In the genomic region with DNA sequence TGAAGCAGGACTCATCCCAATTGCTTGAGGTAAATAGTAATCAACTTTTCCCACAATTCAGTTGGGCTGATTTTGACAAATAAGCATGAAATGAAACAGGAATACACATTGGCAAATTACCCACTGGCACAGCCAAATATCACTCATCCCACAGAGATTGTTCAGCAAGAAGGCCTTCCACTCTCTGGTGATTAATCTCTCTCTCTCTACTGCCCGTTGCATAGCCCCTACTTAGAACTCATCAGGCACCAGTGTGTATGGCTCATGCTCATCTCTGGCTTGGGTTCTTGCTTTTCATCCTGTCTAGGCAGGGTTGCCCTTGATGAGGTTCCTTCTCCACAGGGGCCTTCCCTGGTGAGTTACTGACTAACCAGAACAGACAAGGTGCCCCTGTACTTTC, we compare ENCODE assay signal across 8 cellular contexts. TPM values are rescaled to one million over a fixed set of nuclear protein-coding genes. Genes with fewer than 3 reads are reported as not detected.
DNase-seq lines count a peak whose midpoint lies in the region; ATAC-seq, FAIRE-seq and TF ChIP-seq lines count a peak whose summit lies in the region.

No MANE protein-coding gene starts in this region.

- peak overlapping the region; percentile 97 for H3K9ac ChIP-seq in adipocyte (ENCODE audit: low read length)
- H3K9ac ChIP-seq in HepG2 (ENCODE audit: insufficient read depth, low read depth, low read length): peak overlapping the region; percentile 97

- CTCF ChIA-PET in HepG2 (lab: Yijun Ruan, JAX; ENCODE audit: low intra/inter-chr PET ratio, low total read pairs): no interaction called here

- H3K4me1 Mint-ChIP-seq in activated T-cell treated with anti-CD3 and anti-CD28 coated beads, Interleukin-2, amount 50 U/mL, for 24 hours (ENCODE audit: low read depth): peaks cover 32% of the 10 kb centered on the region

- TF ChIP-seq EP300 in HepG2 (IDR thresholded peaks at IDR 0.05; ENCODE audit: low read depth in 2 of 2, low read length in 2 of 2) (no peak), HepG2 (CRISPR knock-in tag; IDR thresholded peaks at IDR 0.05; ENCODE audit: borderline replicate concordance) (no peak), tibial nerve (IDR thresholded peaks at IDR 0.05) (no peak)

- POLR2A ChIA-PET in HepG2 (lab: Yijun Ruan, JAX): interaction anchor here (1.4 to 3.0 kb wide), 8 partner anchors 15 to 213 kb away, joined by 3 to 37 read pairs (median 14); partner anchors contain the start of genes MARCKSL1 and TXLNA

- H3K36me3 ChIP-seq in adipocyte (ENCODE audit: control insufficient read depth, insufficient read depth, low read length, severe bottlenecking): peaks cover 29% of the 10 kb centered on the region
- peaks cover 13 to 24% of the 10 kb centered on the region in 2 experiments; a peak in 4 of 5 replicates for H3K36me3 ChIP-seq in HepG2 (replicated peaks in 1 of 2; ENCODE audit: control insufficient read depth in 1 of 2, insufficient read depth in 2 of 2, low read length in 2 of 2)
- peaks cover 0 to 43% (median 0%) of the 10 kb centered on the region in 3 donors for H3K36me3 ChIP-seq in tibial nerve

- H4K20me1 ChIP-seq in HepG2 (ENCODE audit: insufficient read depth, low read length): no peaks in the 10 kb centered on the region

- H3K36me3 Mint-ChIP-seq in activated T-cell treated with anti-CD3 and anti-CD28 coated beads, Interleukin-2, amount 50 U/mL, for 24 hours (ENCODE audit: low read depth): peaks cover 18% of the 10 kb centered on the region

- H3K27ac Mint-ChIP-seq in activated T-cell treated with anti-CD3 and anti-CD28 coated beads, Interleukin-2, amount 50 U/mL, for 24 hours: peak overlapping the region; percentile 99

- TF ChIP-seq POLR2A in HepG2 (IDR thresholded peaks at IDR 0.05; ENCODE audit: insufficient read depth in 1 of 2, low read depth in 2 of 2, low read length in 2 of 2) (no peak), tibial nerve (IDR thresholded peaks at IDR 0.05) (no peak)

- H3K4me3 ChIP-seq in adipocyte (ENCODE audit: low read length) (peak overlapping the region; percentile 99), HepG2 (replicated peaks in 1 of 3; ENCODE audit: insufficient read depth in 1 of 3, low read depth in 2 of 3, low read length in 3 of 3) (peak overlapping the region; percentile 77 to 99 (median 91)), tibial nerve (peak overlapping the region; percentile 54 to 98 (median 80))

- no peak for TF ChIP-seq CTCF in HepG2 (CRISPR knock-in tag; IDR thresholded peaks at IDR 0.05)
- no peak for TF ChIP-seq CTCF in tibial nerve (IDR thresholded peaks at IDR 0.05)

- in situ Hi-C loops in HepG2 (cut with HindIII; ENCODE audit: extremely low pct_ligation_motif_present, low pct_unique_long_range_greater_than_20kb): no loop called here

- intact Hi-C loops in HepG2 (cut with micrococcal nuclease; ENCODE audit: unreplicated experiment): loop anchor here (10.0 kb wide), 1 partner anchor 58 kb away; the partner anchor contains the start of gene MARCKSL1

- FAIRE-seq in HepG2 (lab: Jason Lieb, UNC): peak; percentile 49

- H3K4me2 ChIP-seq in HepG2 (ENCODE audit: low read depth, low read length): peak overlapping the region; percentile 80

- BruUV-seq in HepG2 (replicated peaks; lab: Mats Ljungman, UMichigan): no TSS peak

- H3K27ac ChIP-seq in HepG2 (ENCODE audit: extremely low read length, insufficient read depth, low read length) (peak overlapping the region; percentile 96), tibial nerve (peak overlapping the region; percentile 95 to 98 (median 97))

- peaks cover 44% of the 10 kb centered on the region for H3K79me2 ChIP-seq in HepG2 (ENCODE audit: insufficient read depth, low read length)

- H3K9me3 ChIP-seq in adipocyte (ENCODE audit: control insufficient read depth, low read length): no peaks in the 10 kb centered on the region
- no peaks in the 10 kb centered on the region for H3K9me3 ChIP-seq in HepG2 (ENCODE audit: low read length)
- H3K9me3 ChIP-seq in tibial nerve: no peaks in the 10 kb centered on the region

- no peaks in the 10 kb centered on the region for H3K27me3 ChIP-seq in adipocyte (replicated peaks; ENCODE audit: control insufficient read depth, insufficient read depth, low read length)
- no peaks in the 10 kb centered on the region; a peak in 1 of 5 replicates for H3K27me3 ChIP-seq in HepG2 (ENCODE audit: control insufficient read depth in 1 of 2, insufficient read depth in 2 of 2, low read length in 2 of 2)
- H3K27me3 ChIP-seq in tibial nerve: no peaks in the 10 kb centered on the region

- no peak for ATAC-seq in HepG2
- no peak for ATAC-seq in HG03442 (IDR thresholded peaks at IDR 0.05; ENCODE audit: unreplicated experiment)
- ATAC-seq in GM18907 (IDR thresholded peaks at IDR 0.05; ENCODE audit: unreplicated experiment): no peak

- no peaks in the 10 kb centered on the region for H3K27me3 Mint-ChIP-seq in activated T-cell treated with anti-CD3 and anti-CD28 coated beads, Interleukin-2, amount 50 U/mL, for 24 hours

- no peak for DNase-seq in activated T-cell treated with anti-CD3 and anti-CD28 coated beads, Interleukin-2, amount 50 U/mL, for 24 hours
- DNase-seq in activated T-cell treated with anti-CD3 and anti-CD28 coated beads, Interleukin-2, amount 50 U/mL, for 48 hours: no peak
- DNase-seq in adipocyte (ENCODE audit: low read depth): peak; percentile 15
- peak; percentile 13 for DNase-seq in HepG2 (ENCODE audit: low spot score)
- no peak for DNase-seq in tibial nerve (ENCODE audit: low spot score in 2 of 2)
- DNase-seq in NCI-H2171 (lab: John Stamatoyannopoulos, UW): no peak

- no peak for TF ChIP-seq RAD21 in HepG2 (CRISPR knock-in tag; IDR thresholded peaks at IDR 0.05)

- no peak overlapping the region for H2AFZ ChIP-seq in HepG2 (ENCODE audit: low read length)

- 58% methylated on average over 1 of the region's 1 CpG for WGBS in HepG2 (ENCODE audit: low lambda C conversion rate)
- 29 to 50% methylated on average over 1 of the region's 1 CpG for WGBS in tibial nerve, 2 donors

- H3K4me1 ChIP-seq in adipocyte (ENCODE audit: control insufficient read depth, insufficient read depth, low read length): peaks cover 14% of the 10 kb centered on the region
- peaks cover 31% of the 10 kb centered on the region for H3K4me1 ChIP-seq in HepG2 (ENCODE audit: insufficient read depth, low read length)
- peaks cover 3 to 51% (median 17%) of the 10 kb centered on the region in 4 donors for H3K4me1 ChIP-seq in tibial nerve

- no peaks in the 10 kb centered on the region for H3K9me3 Mint-ChIP-seq in activated T-cell treated with anti-CD3 and anti-CD28 coated beads, Interleukin-2, amount 50 U/mL, for 24 hours

- peak overlapping the region; percentile 98 for H3K4me3 Mint-ChIP-seq in activated T-cell treated with anti-CD3 and anti-CD28 coated beads, Interleukin-2, amount 50 U/mL, for 24 hours

RNA-seq across cellular contexts. Expression of gene BSDC1, which starts 1.1 kb away (rescaled TPM):
- 33.2 and 40.3 TPM in 2 replicates for total RNA-seq in HepG2 (2016; rRNA removed; fragmentation: Illumina TruSeq; extraction: Trizol)
- total RNA-seq in HepG2 (2016; cell fraction: cytosol; rRNA removed; fragmentation: Illumina TruSeq; extraction: Trizol; ENCODE audit: low read depth): 10.7 and 10.9 TPM in 2 replicates
- total RNA-seq in HepG2 (2016; cell fraction: insoluble cytoplasmic fraction; rRNA removed; fragmentation: Illumina TruSeq; extraction: Trizol): 35.8 and 41.1 TPM in 2 replicates
- total RNA-seq in HepG2 (2016; cell fraction: membrane; rRNA removed; fragmentation: Illumina TruSeq; extraction: Trizol): 15.7 and 16.3 TPM in 2 replicates
- total RNA-seq in HepG2 (2016; cell fraction: nucleus; rRNA removed; fragmentation: Illumina TruSeq; extraction: Trizol): 35.4 and 45.5 TPM in 2 replicates
- polyA plus RNA-seq in HepG2 (2011; rRNA removed): 64.2 and 81.8 TPM in 2 replicates
- 39.7 and 41.1 TPM in 2 replicates for polyA plus RNA-seq in HepG2 (2011; cell fraction: cytosol; rRNA removed)
- 145 and 160 TPM in 2 replicates for polyA plus RNA-seq in HepG2 (2011; cell fraction: nucleus; rRNA removed)
- polyA plus RNA-seq in HepG2 (2012): 41.1 and 50.3 TPM in 2 replicates
- polyA plus RNA-seq in HepG2 (2016; cell fraction: cytosol; fragmentation: Illumina TruSeq; extraction: Trizol; ENCODE audit: low read depth): 2.1 and 2.8 TPM in 2 replicates
- polyA plus RNA-seq in HepG2 (2016; cell fraction: insoluble cytoplasmic fraction; fragmentation: Illumina TruSeq; extraction: Trizol; ENCODE audit: low read depth): 28.1 and 29.2 TPM in 2 replicates
- polyA plus RNA-seq in HepG2 (2016; cell fraction: membrane; fragmentation: Illumina TruSeq; extraction: Trizol; ENCODE audit: low read depth): 5.8 and 6.2 TPM in 2 replicates
- 54.5 and 62.2 TPM in 2 replicates for polyA plus RNA-seq in HepG2 (2016; cell fraction: nucleus; fragmentation: Illumina TruSeq; extraction: Trizol; ENCODE audit: insufficient read depth, low read depth)
- 42.3 and 46.5 TPM in 2 replicates for polyA minus RNA-seq in HepG2 (2011; rRNA and poly(A)+ RNA removed; ENCODE audit: low replicate concordance)
- polyA minus RNA-seq in HepG2 (2011; cell fraction: cytosol; rRNA and poly(A)+ RNA removed): 22.8 and 24.4 TPM in 2 replicates
- 68.5 and 83.3 TPM in 2 replicates for polyA minus RNA-seq in HepG2 (2011; cell fraction: nucleus; rRNA and poly(A)+ RNA removed)
- 10 to 100 TPM; 60.6 to 88.7 (median 83.8) TPM for total RNA-seq in tibial nerve

RNA-seq across cellular contexts. Expression of gene TSSK3, which starts 30.8 kb away (rescaled TPM):
- total RNA-seq in HepG2 (2016; rRNA removed; fragmentation: Illumina TruSeq; extraction: Trizol) (0.62 and 1.0 TPM in 2 replicates), tibial nerve (1 to 10 TPM in 3 of 4 donors, under 1 TPM in 1; 0.44 to 1.5 (median 1.2) TPM)
- not detected in 2 replicates for total RNA-seq in HepG2 (2016; cell fraction: cytosol; rRNA removed; fragmentation: Illumina TruSeq; extraction: Trizol; ENCODE audit: low read depth)
- 2.0 TPM in 1 of 2 replicates, not detected in the other for total RNA-seq in HepG2 (2016; cell fraction: insoluble cytoplasmic fraction; rRNA removed; fragmentation: Illumina TruSeq; extraction: Trizol)
- total RNA-seq in HepG2 (2016; cell fraction: membrane; rRNA removed; fragmentation: Illumina TruSeq; extraction: Trizol): 0.53 TPM in 1 of 2 replicates, not detected in the other
- total RNA-seq in HepG2 (2016; cell fraction: nucleus; rRNA removed; fragmentation: Illumina TruSeq; extraction: Trizol): 0.85 and 3.2 TPM in 2 replicates
- 1.1 and 2.0 TPM in 2 replicates for polyA plus RNA-seq in HepG2 (2011; rRNA removed)
- 0.31 and 0.35 TPM in 2 replicates for polyA plus RNA-seq in HepG2 (2011; cell fraction: cytosol; rRNA removed)
- polyA plus RNA-seq in HepG2 (2011; cell fraction: nucleus; rRNA removed): 5.2 and 6.5 TPM in 2 replicates
- polyA plus RNA-seq in HepG2 (2012): 5.4 and 6.5 TPM in 2 replicates
- polyA plus RNA-seq in HepG2 (2016; cell fraction: cytosol; fragmentation: Illumina TruSeq; extraction: Trizol; ENCODE audit: low read depth): not detected in 2 replicates
- 0.23 TPM in 1 of 2 replicates, not detected in the other for polyA plus RNA-seq in HepG2 (2016; cell fraction: insoluble cytoplasmic fraction; fragmentation: Illumina TruSeq; extraction: Trizol; ENCODE audit: low read depth)
- 0.43 TPM in 1 of 2 replicates, not detected in the other for polyA plus RNA-seq in HepG2 (2016; cell fraction: membrane; fragmentation: Illumina TruSeq; extraction: Trizol; ENCODE audit: low read depth)
- 3.9 TPM in 2 replicates for polyA plus RNA-seq in HepG2 (2016; cell fraction: nucleus; fragmentation: Illumina TruSeq; extraction: Trizol; ENCODE audit: insufficient read depth, low read depth)
- polyA minus RNA-seq in HepG2 (2011; rRNA and poly(A)+ RNA removed; ENCODE audit: low replicate concordance): 1.1 and 2.7 TPM in 2 replicates
- polyA minus RNA-seq in HepG2 (2011; cell fraction: cytosol; rRNA and poly(A)+ RNA removed): not detected in 2 replicates
- polyA minus RNA-seq in HepG2 (2011; cell fraction: nucleus; rRNA and poly(A)+ RNA removed): 2.3 and 3.6 TPM in 2 replicates

RNA-seq across cellular contexts. Expression of gene FAM229A, which starts 30.9 kb away (rescaled TPM):
- total RNA-seq in HepG2 (2016; rRNA removed; fragmentation: Illumina TruSeq; extraction: Trizol): 0.31 and 3.2 TPM in 2 replicates
- total RNA-seq in HepG2 (2016; cell fraction: cytosol; rRNA removed; fragmentation: Illumina TruSeq; extraction: Trizol; ENCODE audit: low read depth): 0.71 TPM in 1 of 2 replicates, not detected in the other
- 0.46 and 3.1 TPM in 2 replicates for total RNA-seq in HepG2 (2016; cell fraction: insoluble cytoplasmic fraction; rRNA removed; fragmentation: Illumina TruSeq; extraction: Trizol)
- total RNA-seq in HepG2 (2016; cell fraction: membrane; rRNA removed; fragmentation: Illumina TruSeq; extraction: Trizol): 0.12 and 0.65 TPM in 2 replicates
- total RNA-seq in HepG2 (2016; cell fraction: nucleus; rRNA removed; fragmentation: Illumina TruSeq; extraction: Trizol): 3.2 and 5.0 TPM in 2 replicates
- polyA plus RNA-seq in HepG2 (2011; rRNA removed): 17.6 and 21.8 TPM in 2 replicates
- 2.4 and 5.1 TPM in 2 replicates for polyA plus RNA-seq in HepG2 (2011; cell fraction: cytosol; rRNA removed)
- 142 and 179 TPM in 2 replicates for polyA plus RNA-seq in HepG2 (2011; cell fraction: nucleus; rRNA removed)
- polyA plus RNA-seq in HepG2 (2012): 7.7 and 16.0 TPM in 2 replicates
- polyA plus RNA-seq in HepG2 (2016; cell fraction: cytosol; fragmentation: Illumina TruSeq; extraction: Trizol; ENCODE audit: low read depth): 0.22 and 0.24 TPM in 2 replicates
- polyA plus RNA-seq in HepG2 (2016; cell fraction: insoluble cytoplasmic fraction; fragmentation: Illumina TruSeq; extraction: Trizol; ENCODE audit: low read depth): 0.81 and 0.98 TPM in 2 replicates
- 0.13 and 0.55 TPM in 2 replicates for polyA plus RNA-seq in HepG2 (2016; cell fraction: membrane; fragmentation: Illumina TruSeq; extraction: Trizol; ENCODE audit: low read depth)
- 26.3 and 28.4 TPM in 2 replicates for polyA plus RNA-seq in HepG2 (2016; cell fraction: nucleus; fragmentation: Illumina TruSeq; extraction: Trizol; ENCODE audit: insufficient read depth, low read depth)
- polyA minus RNA-seq in HepG2 (2011; rRNA and poly(A)+ RNA removed; ENCODE audit: low replicate concordance): 6.1 and 8.3 TPM in 2 replicates
- 1.3 and 1.8 TPM in 2 replicates for polyA minus RNA-seq in HepG2 (2011; cell fraction: cytosol; rRNA and poly(A)+ RNA removed)
- 16.6 and 17.9 TPM in 2 replicates for polyA minus RNA-seq in HepG2 (2011; cell fraction: nucleus; rRNA and poly(A)+ RNA removed)
- total RNA-seq in tibial nerve: 10 to 100 TPM in 3 of 4 donors, 1 to 10 TPM in 1; 9.4 to 23.5 (median 16.3) TPM

RNA-seq across cellular contexts. Expression of gene MARCKSL1, which starts 57.1 kb away (rescaled TPM):
- total RNA-seq in HepG2 (2016; rRNA removed; fragmentation: Illumina TruSeq; extraction: Trizol) (81.9 and 85.1 TPM in 2 replicates), tibial nerve (10 to 100 TPM; 42.4 to 61.2 (median 45.0) TPM)
- 39.3 and 48.2 TPM in 2 replicates for total RNA-seq in HepG2 (2016; cell fraction: cytosol; rRNA removed; fragmentation: Illumina TruSeq; extraction: Trizol; ENCODE audit: low read depth)
- 79.9 and 80.4 TPM in 2 replicates for total RNA-seq in HepG2 (2016; cell fraction: insoluble cytoplasmic fraction; rRNA removed; fragmentation: Illumina TruSeq; extraction: Trizol)
- total RNA-seq in HepG2 (2016; cell fraction: membrane; rRNA removed; fragmentation: Illumina TruSeq; extraction: Trizol): 99.4 and 121 TPM in 2 replicates
- total RNA-seq in HepG2 (2016; cell fraction: nucleus; rRNA removed; fragmentation: Illumina TruSeq; extraction: Trizol): 41.2 and 48.0 TPM in 2 replicates
- 134 and 155 TPM in 2 replicates for polyA plus RNA-seq in HepG2 (2011; rRNA removed)
- 175 and 198 TPM in 2 replicates for polyA plus RNA-seq in HepG2 (2011; cell fraction: cytosol; rRNA removed)
- polyA plus RNA-seq in HepG2 (2011; cell fraction: nucleus; rRNA removed): 42.9 and 54.2 TPM in 2 replicates
- polyA plus RNA-seq in HepG2 (2012): 93.4 and 110 TPM in 2 replicates
- 130 and 155 TPM in 2 replicates for polyA plus RNA-seq in HepG2 (2016; cell fraction: cytosol; fragmentation: Illumina TruSeq; extraction: Trizol; ENCODE audit: low read depth)
- polyA plus RNA-seq in HepG2 (2016; cell fraction: insoluble cytoplasmic fraction; fragmentation: Illumina TruSeq; extraction: Trizol; ENCODE audit: low read depth): 249 and 301 TPM in 2 replicates
- 253 and 267 TPM in 2 replicates for polyA plus RNA-seq in HepG2 (2016; cell fraction: membrane; fragmentation: Illumina TruSeq; extraction: Trizol; ENCODE audit: low read depth)
- 142 and 146 TPM in 2 replicates for polyA plus RNA-seq in HepG2 (2016; cell fraction: nucleus; fragmentation: Illumina TruSeq; extraction: Trizol; ENCODE audit: insufficient read depth, low read depth)
- 31.7 and 183 TPM in 2 replicates for polyA minus RNA-seq in HepG2 (2011; rRNA and poly(A)+ RNA removed; ENCODE audit: low replicate concordance)
- 56.3 and 59.3 TPM in 2 replicates for polyA minus RNA-seq in HepG2 (2011; cell fraction: cytosol; rRNA and poly(A)+ RNA removed)
- polyA minus RNA-seq in HepG2 (2011; cell fraction: nucleus; rRNA and poly(A)+ RNA removed): 34.6 and 44.4 TPM in 2 replicates

Comparison
In these comparisons a context has a peak if more than half of its experiments do, and no peak if none do; other contexts are left out.
1. DNase-seq: peak in adipocyte (single experiment) and HepG2 (single experiment); none in activated T-cell treated with anti-CD3 and anti-CD28 coated beads, Interleukin-2, amount 50 U/mL, for 24 hours (single experiment), activated T-cell treated with anti-CD3 and anti-CD28 coated beads, Interleukin-2, amount 50 U/mL, for 48 hours (0 of 2), tibial nerve (0 of 2) and NCI-H2171 (single experiment).
2. Peak in every context shown above with its lines, with median percentiles within 50 percentile points of each other: H3K4me3 ChIP-seq.